8 cellular contexts compared by ENCODE assay signal in the genomic region with DNA sequence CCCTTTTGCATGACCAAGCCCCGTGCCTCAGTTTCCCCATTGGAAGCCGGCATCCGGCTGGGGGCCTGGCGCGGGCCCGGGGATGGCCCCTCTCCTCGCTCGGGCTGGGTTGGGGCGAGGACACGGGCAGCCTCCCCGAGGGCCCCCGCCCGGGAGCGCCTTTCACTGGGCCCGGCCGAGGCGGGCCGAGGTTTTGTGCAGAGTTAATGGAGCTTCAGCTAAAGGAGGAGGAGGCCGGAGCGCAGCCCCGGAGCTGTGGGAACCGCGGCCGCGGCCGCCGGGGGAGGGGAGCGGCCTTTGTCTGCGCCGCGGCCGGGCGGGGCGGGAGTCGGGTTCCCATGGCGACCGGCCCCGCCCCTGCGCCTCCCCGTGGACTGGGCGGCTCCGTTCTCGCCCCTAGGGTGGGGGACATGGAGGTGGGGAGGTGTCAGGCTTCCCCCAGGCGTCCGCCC. TPM values are rescaled to one million over a fixed set of nuclear protein-coding genes. Genes with fewer than 3 reads are reported as not detected.
DNase-seq lines count a peak whose midpoint lies in the region; ATAC-seq, FAIRE-seq and TF ChIP-seq lines count a peak whose summit lies in the region.

No MANE protein-coding gene starts in this region.

- H3K27ac Mint-ChIP-seq in activated T-cell treated with anti-CD3 and anti-CD28 coated beads, Interleukin-2, amount 50 U/mL, for 24 hours: no peak overlapping the region

- H2AFZ ChIP-seq in fibroblast of lung (ENCODE audit: low read length): no peak overlapping the region

- TF ChIP-seq POLR2A in A549 (IDR thresholded peaks at IDR 0.05; ENCODE audit: low read length): no peak

- no peaks in the 10 kb centered on the region for H4K20me1 ChIP-seq in fibroblast of lung (ENCODE audit: control insufficient read depth, extremely low read depth, insufficient read depth, low read length)

- CTCF ChIA-PET in A549 (lab: Yijun Ruan, JAX): interaction anchor here (0.7 to 6.2 kb wide), 7 partner anchors 11 to 55 kb away, joined by 3 to 57 read pairs (median 5); partner anchors contain the start of genes DENND6B, HDAC10 and PLXNB2

- no peaks in the 10 kb centered on the region for H3K27me3 ChIP-seq in fibroblast of lung (ENCODE audit: control insufficient read depth, insufficient read depth, low read length)

- TF ChIP-seq RAD21 in A549 (conservative IDR thresholded peaks at IDR 0.05 in 1 of 2, IDR thresholded peaks at IDR 0.05 in 1 of 2): no peak

- POLR2A ChIA-PET in A549 (lab: Yijun Ruan, JAX): interaction anchor here (0.7 kb wide), 1 partner anchor 24 kb away, joined by 3 read pairs; no protein-coding TSS in a partner anchor

- H3K79me2 ChIP-seq in fibroblast of lung (ENCODE audit: control insufficient read depth, insufficient read depth, low read length): peaks cover 1% of the 10 kb centered on the region

- WGBS in A549 (ENCODE audit: missing lambda C conversion rate): 0% methylated on average over 5 of the region's 45 CpGs

- H3K9me3 ChIP-seq in A549: no peaks in the 10 kb centered on the region; the same call in 2 of the 3 replicates
- H3K9me3 ChIP-seq in fibroblast of lung (ENCODE audit: control insufficient read depth, insufficient read depth, low read depth, low read length): no peaks in the 10 kb centered on the region

- H3K9ac ChIP-seq in fibroblast of lung (ENCODE audit: insufficient read depth, low read length): peak overlapping the region; percentile 10

- peak overlapping the region; percentile 54 to 92; a peak in 5 of 6 replicates for H3K27ac ChIP-seq in A549
- no peak overlapping the region for H3K27ac ChIP-seq in fibroblast of lung (ENCODE audit: insufficient read depth, low read length)

- peak overlapping the region; percentile 57 for H3K4me3 ChIP-seq in A549
- peak overlapping the region; percentile 35 for H3K4me3 ChIP-seq in GM12875 (ENCODE audit: low read depth, low read length)
- peak overlapping the region in 3 of 4 experiments; percentile 19 to 66 (median 33) for H3K4me3 ChIP-seq in fibroblast of lung (replicated peaks in 1 of 4; ENCODE audit: control extremely low read depth in 1 of 4, insufficient read depth in 1 of 4, low read depth in 3 of 4, low read length in 4 of 4)

- peak; percentile 9 to 50; a peak in 4 of 6 replicates for ATAC-seq in A549
- ATAC-seq in HG03095 (IDR thresholded peaks at IDR 0.05; ENCODE audit: unreplicated experiment): no peak
- ATAC-seq in HG02970 (IDR thresholded peaks at IDR 0.05; ENCODE audit: low FRiP score, unreplicated experiment): no peak

- H3K36me3 Mint-ChIP-seq in activated T-cell treated with anti-CD3 and anti-CD28 coated beads, Interleukin-2, amount 50 U/mL, for 24 hours (ENCODE audit: low read depth): no peaks in the 10 kb centered on the region

- no peak overlapping the region for H3K4me3 Mint-ChIP-seq in activated T-cell treated with anti-CD3 and anti-CD28 coated beads, Interleukin-2, amount 50 U/mL, for 24 hours

- no peaks in the 10 kb centered on the region for H3K9me3 Mint-ChIP-seq in activated T-cell treated with anti-CD3 and anti-CD28 coated beads, Interleukin-2, amount 50 U/mL, for 24 hours

- H3K27me3 Mint-ChIP-seq in activated T-cell treated with anti-CD3 and anti-CD28 coated beads, Interleukin-2, amount 50 U/mL, for 24 hours: peaks cover 10% of the 10 kb centered on the region

- no peak for FAIRE-seq in A549 (lab: Jason Lieb, UNC)

- peaks cover 45% of the 10 kb centered on the region for H3K4me1 ChIP-seq in A549
- H3K4me1 ChIP-seq in fibroblast of lung (ENCODE audit: control insufficient read depth, extremely low read depth, insufficient read depth, low read length): peaks cover 10% of the 10 kb centered on the region

- H3K4me2 ChIP-seq in A549: peak overlapping the region; percentile 99
- peak overlapping the region; percentile 90 for H3K4me2 ChIP-seq in fibroblast of lung (ENCODE audit: extremely low read depth, insufficient read depth, low read length)

- no peak for TF ChIP-seq CTCF in A549 (IDR thresholded peaks at IDR 0.05)
- peak; percentile 29; the same call in 1 of the 2 replicates for TF ChIP-seq CTCF in GM12875 (IDR thresholded peaks at IDR 0.05; ENCODE audit: borderline replicate concordance, insufficient read depth, low read depth, low read length)
- TF ChIP-seq CTCF in fibroblast of lung (conservative IDR thresholded peaks at IDR 0.05 in 1 of 2, IDR thresholded peaks at IDR 0.05 in 1 of 2; ENCODE audit: low read depth in 1 of 2, low read length in 2 of 2): peak in 1 of 2 donors; percentile 10

- peaks cover 18% of the 10 kb centered on the region for H3K36me3 ChIP-seq in fibroblast of lung (ENCODE audit: control insufficient read depth, insufficient read depth, low read length)

- peak in 1 of 2 experiments; percentile 52 for DNase-seq in A549 (ENCODE audit: low read depth in 1 of 2, low spot score in 1 of 2)
- DNase-seq in NCI-H524 treated with DMSO at 0.1 percent for 48 hours (lab: John Stamatoyannopoulos, UW): peak; percentile 12
- peak; percentile 70 for DNase-seq in activated T-cell treated with anti-CD3 and anti-CD28 coated beads, Interleukin-2, amount 50 U/mL, for 24 hours
- peak; percentile 43 to 63 for DNase-seq in fibroblast of lung (ENCODE audit: low read depth in 2 of 2)
- DNase-seq in occipital lobe (lab: John Stamatoyannopoulos, UW): peak; percentile 24

- TF ChIP-seq EP300 in A549 (IDR thresholded peaks at IDR 0.05): no peak

- peaks cover 21% of the 10 kb centered on the region for H3K4me1 Mint-ChIP-seq in activated T-cell treated with anti-CD3 and anti-CD28 coated beads, Interleukin-2, amount 50 U/mL, for 24 hours (ENCODE audit: low read depth)

TF ChIP-seq in A549, 52 proteins besides CTCF, POLR2A, EP300 and RAD21 (continues in another document):
- no peak for TF ChIP-seq HDAC2 (IDR thresholded peaks at IDR 0.05)
- TF ChIP-seq, protein P1, sequence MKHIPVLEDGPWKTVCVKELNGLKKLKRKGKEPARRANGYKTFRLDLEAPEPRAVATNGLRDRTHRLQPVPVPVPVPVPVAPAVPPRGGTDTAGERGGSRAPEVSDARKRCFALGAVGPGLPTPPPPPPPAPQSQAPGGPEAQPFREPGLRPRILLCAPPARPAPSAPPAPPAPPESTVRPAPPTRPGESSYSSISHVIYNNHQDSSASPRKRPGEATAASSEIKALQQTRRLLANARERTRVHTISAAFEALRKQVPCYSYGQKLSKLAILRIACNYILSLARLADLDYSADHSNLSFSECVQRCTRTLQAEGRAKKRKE (CRISPR knock-in tag; IDR thresholded peaks at IDR 0.05; ENCODE audit: low read depth): no peak

RNA-seq across cellular contexts. Expression of gene MAPK11, which starts 1.4 kb away (rescaled TPM):
- polyA plus RNA-seq in A549 (2011; rRNA removed): 1.6 and 3.0 TPM in 2 replicates
- polyA plus RNA-seq in A549 (2012; cell fraction: cytosol; rRNA removed): 4.9 and 6.3 TPM in 2 replicates
- 23.4 and 25.4 TPM in 2 replicates for polyA plus RNA-seq in A549 (2012; cell fraction: nucleus; rRNA removed)
- polyA plus RNA-seq in A549 (2017; fragmentation: RNase III; extraction: RNeasy Plus Mini Kit Qiagen cat#74134 plus additional on column Dnase treatment): 5.5 to 7.4 TPM (median 5.7 TPM) in 3 replicates
- polyA minus RNA-seq in A549 (2011; rRNA and poly(A)+ RNA removed): 2.8 and 4.9 TPM in 2 replicates
- total RNA-seq in fibroblast of lung: 5.9 and 7.6 TPM in 2 replicates
- polyA plus RNA-seq in fibroblast of lung: 2.6 and 4.1 TPM in 2 replicates
- 5.4 and 10.7 TPM in 2 replicates for polyA plus RNA-seq in fibroblast of lung (2012)
- polyA minus RNA-seq in fibroblast of lung (ENCODE audit: low replicate concordance): 17.1 and 18.7 TPM in 2 replicates
- 21.8 TPM for total RNA-seq in occipital lobe

RNA-seq across cellular contexts. Expression of gene MAPK12, which starts 10.1 kb away (rescaled TPM):
- polyA plus RNA-seq in A549 (2011; rRNA removed) (12.5 and 13.5 TPM in 2 replicates), A549 (2017; fragmentation: RNase III; extraction: RNeasy Plus Mini Kit Qiagen cat#74134 plus additional on column Dnase treatment) (24.1 to 26.0 TPM (median 25.8 TPM) in 3 replicates), fibroblast of lung (16.4 and 21.5 TPM in 2 replicates)
- 29.7 and 32.2 TPM in 2 replicates for polyA plus RNA-seq in A549 (2012; cell fraction: cytosol; rRNA removed)
- polyA plus RNA-seq in A549 (2012; cell fraction: nucleus; rRNA removed): 124 and 133 TPM in 2 replicates
- 13.0 and 15.1 TPM in 2 replicates for polyA minus RNA-seq in A549 (2011; rRNA and poly(A)+ RNA removed)
- total RNA-seq in fibroblast of lung (24.4 and 30.1 TPM in 2 replicates), occipital lobe (11.4 TPM)
- 19.8 and 26.9 TPM in 2 replicates for polyA plus RNA-seq in fibroblast of lung (2012)
- 39.0 and 43.3 TPM in 2 replicates for polyA minus RNA-seq in fibroblast of lung (ENCODE audit: low replicate concordance)

RNA-seq across cellular contexts. Expression of gene HDAC10, which starts 20.5 kb away (rescaled TPM):
- 2.4 and 2.5 TPM in 2 replicates for polyA plus RNA-seq in A549 (2011; rRNA removed)
- polyA plus RNA-seq in A549 (2012; cell fraction: cytosol; rRNA removed): 5.3 and 8.2 TPM in 2 replicates
- 67.3 and 101 TPM in 2 replicates for polyA plus RNA-seq in A549 (2012; cell fraction: nucleus; rRNA removed)
- polyA plus RNA-seq in A549 (2017; fragmentation: RNase III; extraction: RNeasy Plus Mini Kit Qiagen cat#74134 plus additional on column Dnase treatment): 10.1 to 14.0 TPM (median 12.0 TPM) in 3 replicates
- polyA minus RNA-seq in A549 (2011; rRNA and poly(A)+ RNA removed): 1.8 and 3.1 TPM in 2 replicates
- total RNA-seq in fibroblast of lung: 19.3 and 27.6 TPM in 2 replicates
- 5.1 and 6.7 TPM in 2 replicates for polyA plus RNA-seq in fibroblast of lung
- polyA plus RNA-seq in fibroblast of lung (2012): 13.4 and 18.2 TPM in 2 replicates
- polyA minus RNA-seq in fibroblast of lung (ENCODE audit: low replicate concordance): 6.7 and 15.9 TPM in 2 replicates
- total RNA-seq in occipital lobe: 19.8 TPM

RNA-seq across cellular contexts. Expression of gene TUBGCP6, which starts 26.7 kb away (rescaled TPM):
- polyA plus RNA-seq in A549 (2011; rRNA removed) (6.5 and 7.2 TPM in 2 replicates), A549 (2017; fragmentation: RNase III; extraction: RNeasy Plus Mini Kit Qiagen cat#74134 plus additional on column Dnase treatment) (13.3 to 14.3 TPM (median 14.2 TPM) in 3 replicates), fibroblast of lung (6.7 and 7.3 TPM in 2 replicates)
- 10.5 and 15.5 TPM in 2 replicates for polyA plus RNA-seq in A549 (2012; cell fraction: cytosol; rRNA removed)
- polyA plus RNA-seq in A549 (2012; cell fraction: nucleus; rRNA removed): 122 and 169 TPM in 2 replicates
- polyA minus RNA-seq in A549 (2011; rRNA and poly(A)+ RNA removed): 5.7 and 8.2 TPM in 2 replicates
- total RNA-seq in fibroblast of lung (19.0 and 23.8 TPM in 2 replicates), occipital lobe (34.0 TPM)
- 10.8 and 11.2 TPM in 2 replicates for polyA plus RNA-seq in fibroblast of lung (2012)
- 17.3 and 18.7 TPM in 2 replicates for polyA minus RNA-seq in fibroblast of lung (ENCODE audit: low replicate concordance)

RNA-seq across cellular contexts. Expression of gene PLXNB2, which starts 35.9 kb away (rescaled TPM):
- polyA plus RNA-seq in A549 (2011; rRNA removed) (24.6 and 32.4 TPM in 2 replicates), A549 (2017; fragmentation: RNase III; extraction: RNeasy Plus Mini Kit Qiagen cat#74134 plus additional on column Dnase treatment) (64.4 to 67.2 TPM (median 65.0 TPM) in 3 replicates), fibroblast of lung (62.7 and 72.9 TPM in 2 replicates)
- polyA plus RNA-seq in A549 (2012; cell fraction: cytosol; rRNA removed): 42.6 and 58.7 TPM in 2 replicates
- 186 and 235 TPM in 2 replicates for polyA plus RNA-seq in A549 (2012; cell fraction: nucleus; rRNA removed)
- polyA minus RNA-seq in A549 (2011; rRNA and poly(A)+ RNA removed): 52.7 and 56.9 TPM in 2 replicates
- total RNA-seq in fibroblast of lung (130 and 209 TPM in 2 replicates), occipital lobe (46.0 TPM)
- polyA plus RNA-seq in fibroblast of lung (2012): 127 and 141 TPM in 2 replicates
- 337 and 393 TPM in 2 replicates for polyA minus RNA-seq in fibroblast of lung (ENCODE audit: low replicate concordance)

Comparison
In these comparisons a context has a peak if more than half of its experiments do, and no peak if none do; other contexts are left out.
1. ATAC-seq: peak in A549 (2 of 2); none in HG03095 (single experiment) and HG02970 (single experiment).
2. Peak in every context shown above with its lines, with median percentiles within 50 percentile points of each other: H3K4me3 ChIP-seq.